ENCODE assay signal across 8 cellular contexts in the genomic region with DNA sequence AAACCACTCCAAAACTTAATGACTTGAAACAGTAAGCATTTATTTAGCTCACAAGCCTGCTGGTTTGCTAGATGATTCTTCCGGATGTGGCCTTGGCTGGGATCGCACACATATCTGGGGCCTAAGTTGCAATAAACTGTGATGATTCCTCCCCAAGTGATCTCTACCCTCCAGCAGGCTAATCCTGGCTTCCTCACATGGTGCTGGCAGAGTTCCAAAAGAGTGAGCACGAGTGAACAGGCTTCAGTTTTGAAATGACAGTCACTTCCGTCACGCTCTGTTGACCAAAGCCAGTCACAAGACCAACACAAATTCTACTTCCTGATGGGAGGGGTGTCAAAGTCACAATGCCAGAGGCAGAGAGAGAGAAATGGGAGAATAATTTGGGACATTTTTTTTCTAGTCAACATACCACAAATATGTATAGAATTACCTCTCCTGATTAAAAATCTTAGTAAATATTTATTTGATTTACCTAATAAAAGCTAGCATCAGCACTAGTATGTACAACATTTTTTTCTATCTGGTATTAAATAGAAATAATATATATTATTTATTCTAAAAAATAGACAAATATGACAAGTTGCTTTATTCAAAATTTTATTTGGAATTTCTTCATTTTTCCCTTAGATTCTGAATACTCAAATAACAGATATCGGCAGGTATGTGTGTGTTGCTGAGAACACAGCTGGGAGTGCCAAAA.
DNase-seq lines count a peak whose midpoint lies in the region; ATAC-seq and TF ChIP-seq lines count a peak whose summit lies in the region.

No MANE protein-coding gene starts in this region.

- peak; percentile 25 for DNase-seq in activated CD8-positive, alpha-beta T cell treated with anti-CD3 and anti-CD28 coated beads for 36 hours
- no peak for DNase-seq in activated CD8-positive, alpha-beta T cell treated with anti-CD3 and anti-CD28 coated beads, Interleukin-2, amount 10 ng/mL, durations not matched to agents 7 days and 5 days
- DNase-seq in HFF-Myc (ENCODE audit: extremely low read depth, low read depth) (peak; percentile 24), LNCaP clone FGC (ENCODE audit: low read depth) (peak; percentile 64), dermis microvascular lymphatic vessel endothelial cell (ENCODE audit: low read depth in 2 of 2) (peak; percentile 96 to 99), mesenchymal stem cell (peak; percentile 92)
- DNase-seq in activated naive CD4-positive, alpha-beta T cell treated with anti-CD3 and anti-CD28 coated beads, Interleukin-2, amount 10 ng/mL, durations not matched to agents 7 days and 5 days, result no peak

- no peak overlapping the region for H2AFZ ChIP-seq in mesenchymal stem cell (ENCODE audit: low read depth, low read length)

- H2BK5ac ChIP-seq in mesenchymal stem cell (ENCODE audit: low read depth, low read length, poor library complexity, severe bottlenecking), result no peak overlapping the region

- H3K4me3 Mint-ChIP-seq in activated CD8-positive, alpha-beta T cell treated with anti-CD3 and anti-CD28 coated beads for 36 hours, result no peak overlapping the region
- H3K4me3 Mint-ChIP-seq in activated CD8-positive, alpha-beta T cell treated with anti-CD3 and anti-CD28 coated beads, Interleukin-2, amount 10 ng/mL, durations not matched to agents 7 days and 5 days, result no peak overlapping the region
- no peak overlapping the region for H3K4me3 Mint-ChIP-seq in activated naive CD4-positive, alpha-beta T cell treated with anti-CD3 and anti-CD28 coated beads, Interleukin-2, amount 10 ng/mL, durations not matched to agents 7 days and 5 days

- H3K27ac Mint-ChIP-seq in activated CD8-positive, alpha-beta T cell treated with anti-CD3 and anti-CD28 coated beads for 36 hours, result no peak overlapping the region
- H3K27ac Mint-ChIP-seq in activated CD8-positive, alpha-beta T cell treated with anti-CD3 and anti-CD28 coated beads, Interleukin-2, amount 10 ng/mL, durations not matched to agents 7 days and 5 days, result no peak overlapping the region
- no peak overlapping the region for H3K27ac Mint-ChIP-seq in activated naive CD4-positive, alpha-beta T cell treated with anti-CD3 and anti-CD28 coated beads, Interleukin-2, amount 10 ng/mL, durations not matched to agents 7 days and 5 days

- H4K8ac ChIP-seq in mesenchymal stem cell (ENCODE audit: low read length), result no peak overlapping the region

- H4K91ac ChIP-seq in mesenchymal stem cell (ENCODE audit: low read length), result no peak overlapping the region

- no peaks in the 10 kb centered on the region for H3K9me3 Mint-ChIP-seq in activated CD8-positive, alpha-beta T cell treated with anti-CD3 and anti-CD28 coated beads for 36 hours
- H3K9me3 Mint-ChIP-seq in activated CD8-positive, alpha-beta T cell treated with anti-CD3 and anti-CD28 coated beads, Interleukin-2, amount 10 ng/mL, durations not matched to agents 7 days and 5 days (ENCODE audit: insufficient read depth), result no peaks in the 10 kb centered on the region
- no peaks in the 10 kb centered on the region for H3K9me3 Mint-ChIP-seq in activated naive CD4-positive, alpha-beta T cell treated with anti-CD3 and anti-CD28 coated beads, Interleukin-2, amount 10 ng/mL, durations not matched to agents 7 days and 5 days

- no peak overlapping the region for H3K9ac ChIP-seq in mesenchymal stem cell (ENCODE audit: low read length)

- H3K36me3 ChIP-seq in mesenchymal stem cell (ENCODE audit: control insufficient read depth in 1 of 2, insufficient read depth in 2 of 2, low read depth in 1 of 2, low read length in 2 of 2), result peaks cover 6 to 97% of the 10 kb centered on the region in 2 experiments

- peak overlapping the region; percentile 70 for H3K27ac ChIP-seq in mesenchymal stem cell (ENCODE audit: low read length, poor library complexity, severe bottlenecking)

- peaks cover 1% of the 10 kb centered on the region for H3K27me3 Mint-ChIP-seq in activated CD8-positive, alpha-beta T cell treated with anti-CD3 and anti-CD28 coated beads for 36 hours
- H3K27me3 Mint-ChIP-seq in activated CD8-positive, alpha-beta T cell treated with anti-CD3 and anti-CD28 coated beads, Interleukin-2, amount 10 ng/mL, durations not matched to agents 7 days and 5 days (ENCODE audit: low read depth), result peaks cover 2% of the 10 kb centered on the region
- H3K27me3 Mint-ChIP-seq in activated naive CD4-positive, alpha-beta T cell treated with anti-CD3 and anti-CD28 coated beads, Interleukin-2, amount 10 ng/mL, durations not matched to agents 7 days and 5 days, result no peaks in the 10 kb centered on the region

- H2BK120ac ChIP-seq in mesenchymal stem cell (ENCODE audit: low read depth, low read length), result no peak overlapping the region

- peak overlapping the region in 1 of 2 experiments; percentile 77 for H3K18ac ChIP-seq in mesenchymal stem cell (ENCODE audit: low read depth in 1 of 2, low read length in 2 of 2)

- no peak overlapping the region for H2AK5ac ChIP-seq in mesenchymal stem cell (ENCODE audit: low read length, severe bottlenecking)

- peaks cover 3% of the 10 kb centered on the region for H3K4me1 ChIP-seq in mesenchymal stem cell (ENCODE audit: control insufficient read depth, insufficient read depth, low read depth, low read length)

- H3K4me1 Mint-ChIP-seq in activated CD8-positive, alpha-beta T cell treated with anti-CD3 and anti-CD28 coated beads for 36 hours (ENCODE audit: low read depth), result no peaks in the 10 kb centered on the region
- no peaks in the 10 kb centered on the region for H3K4me1 Mint-ChIP-seq in activated CD8-positive, alpha-beta T cell treated with anti-CD3 and anti-CD28 coated beads, Interleukin-2, amount 10 ng/mL, durations not matched to agents 7 days and 5 days (ENCODE audit: low read depth)
- no peaks in the 10 kb centered on the region for H3K4me1 Mint-ChIP-seq in activated naive CD4-positive, alpha-beta T cell treated with anti-CD3 and anti-CD28 coated beads, Interleukin-2, amount 10 ng/mL, durations not matched to agents 7 days and 5 days

- no peaks in the 10 kb centered on the region for H3K36me3 Mint-ChIP-seq in activated CD8-positive, alpha-beta T cell treated with anti-CD3 and anti-CD28 coated beads for 36 hours (ENCODE audit: low read depth)
- H3K36me3 Mint-ChIP-seq in activated CD8-positive, alpha-beta T cell treated with anti-CD3 and anti-CD28 coated beads, Interleukin-2, amount 10 ng/mL, durations not matched to agents 7 days and 5 days (ENCODE audit: low read depth), result no peaks in the 10 kb centered on the region
- H3K36me3 Mint-ChIP-seq in activated naive CD4-positive, alpha-beta T cell treated with anti-CD3 and anti-CD28 coated beads, Interleukin-2, amount 10 ng/mL, durations not matched to agents 7 days and 5 days, result no peaks in the 10 kb centered on the region

- no peak for TF ChIP-seq CTCF in activated CD8-positive, alpha-beta T cell treated with anti-CD3 and anti-CD28 coated beads for 36 hours (IDR thresholded peaks at IDR 0.05)
- TF ChIP-seq CTCF in HFF-Myc (IDR thresholded peaks at IDR 0.05; ENCODE audit: low read depth, low read length, missing control alignments) (no peak), LNCaP clone FGC (IDR thresholded peaks at IDR 0.05; ENCODE audit: control insufficient read depth, extremely low read depth, insufficient read depth) (no peak)

- H3K14ac ChIP-seq in mesenchymal stem cell (ENCODE audit: low read length in 2 of 2), result no peak overlapping the region

- H2BK12ac ChIP-seq in mesenchymal stem cell (ENCODE audit: low read length in 2 of 2), result no peak overlapping the region

- H3K27me3 ChIP-seq in mesenchymal stem cell (ENCODE audit: control insufficient read depth in 1 of 2, insufficient read depth in 1 of 2, low read length in 2 of 2), result no peaks in the 10 kb centered on the region

- intact Hi-C loops in activated CD8-positive, alpha-beta T cell treated with anti-CD3 and anti-CD28 coated beads for 36 hours (cut with micrococcal nuclease), result no loop called here

- WGBS in mesenchymal stem cell, result 23% methylated on average over 5 of the region's 6 CpGs

- no peak for ATAC-seq in activated CD8-positive, alpha-beta T cell treated with anti-CD3 and anti-CD28 coated beads for 36 hours
- ATAC-seq in activated CD8-positive, alpha-beta T cell treated with anti-CD3 and anti-CD28 coated beads, Interleukin-2, amount 10 ng/mL, durations not matched to agents 7 days and 5 days, result no peak

- CTCF ChIA-PET in activated CD8-positive, alpha-beta T cell treated with anti-CD3 and anti-CD28 coated beads for 36 hours (lab: Charles Lee), result no interaction called here
- CTCF ChIA-PET in activated CD8-positive, alpha-beta T cell treated with anti-CD3 and anti-CD28 coated beads, Interleukin-2, amount 10 ng/mL, durations not matched to agents 7 days and 5 days (lab: Charles Lee), result no interaction called here
- CTCF ChIA-PET in activated naive CD4-positive, alpha-beta T cell treated with anti-CD3 and anti-CD28 coated beads, Interleukin-2, amount 10 ng/mL, durations not matched to agents 7 days and 5 days (lab: Charles Lee), result interaction anchor here (0.7 kb wide), 1 partner anchor 269 kb away, joined by 3 read pairs; no protein-coding TSS in a partner anchor

- no peaks in the 10 kb centered on the region for H3K79me1 ChIP-seq in mesenchymal stem cell (replicated peaks; ENCODE audit: low read length, poor library complexity, severe bottlenecking)

- H3K4me3 ChIP-seq in HFF-Myc (replicated peaks; ENCODE audit: low read depth, low read length), result no peak overlapping the region
- no peak overlapping the region for H3K4me3 ChIP-seq in LNCaP clone FGC (ENCODE audit: low read depth, low read length)
- no peak overlapping the region for H3K4me3 ChIP-seq in mesenchymal stem cell (ENCODE audit: insufficient read depth in 1 of 2, low read depth in 1 of 2, low read length in 2 of 2)

- no peak overlapping the region for H3K23ac ChIP-seq in mesenchymal stem cell (ENCODE audit: low read length in 2 of 2)

- H3K4ac ChIP-seq in mesenchymal stem cell (ENCODE audit: low read depth in 1 of 2, low read length in 2 of 2), result no peak overlapping the region

- H3K4me2 ChIP-seq in mesenchymal stem cell (ENCODE audit: low read length, poor library complexity, severe bottlenecking), result no peak overlapping the region

- no peak overlapping the region for H2BK15ac ChIP-seq in mesenchymal stem cell (ENCODE audit: low read depth, poor library complexity, severe bottlenecking)

- H3K9me3 ChIP-seq in mesenchymal stem cell (ENCODE audit: control insufficient read depth, low read length), result no peaks in the 10 kb centered on the region

- POLR2A ChIA-PET in activated CD8-positive, alpha-beta T cell treated with anti-CD3 and anti-CD28 coated beads for 36 hours (lab: Charles Lee), result no interaction called here
- POLR2A ChIA-PET in activated CD8-positive, alpha-beta T cell treated with anti-CD3 and anti-CD28 coated beads, Interleukin-2, amount 10 ng/mL, durations not matched to agents 7 days and 5 days (lab: Charles Lee), result no interaction called here

TF ChIP-seq in PFSK-1, 5 proteins besides CTCF, POLR2A, EP300 and RAD21:
- 0 out of 2 replicates have a peak, but pooled peaks have one; percentile 40 for TF ChIP-seq SIN3A (IDR thresholded peaks at IDR 0.05; ENCODE audit: borderline replicate concordance, insufficient read depth, low read length)
- TF ChIP-seq TAF1 (IDR thresholded peaks at IDR 0.05; ENCODE audit: borderline replicate concordance, insufficient read depth, low read length), result no peak
- TF ChIP-seq FOXP2 (optimal IDR thresholded peaks at IDR 0.05; ENCODE audit: borderline replicate concordance, extremely low read depth, extremely low read length, insufficient read depth), result peak; percentile 61
TF ChIP-seq in PFSK-1: peak in this region for 2.

Comparison
In these comparisons a context has a peak if more than half of its experiments do, and no peak if none do; other contexts are left out.
1. DNase-seq: peak in activated CD8-positive, alpha-beta T cell treated with anti-CD3 and anti-CD28 coated beads for 36 hours (single experiment), HFF-Myc (single experiment), LNCaP clone FGC (single experiment), dermis microvascular lymphatic vessel endothelial cell (2 of 2) and mesenchymal stem cell (single experiment); none in activated CD8-positive, alpha-beta T cell treated with anti-CD3 and anti-CD28 coated beads, Interleukin-2, amount 10 ng/mL, durations not matched to agents 7 days and 5 days (single experiment) and activated naive CD4-positive, alpha-beta T cell treated with anti-CD3 and anti-CD28 coated beads, Interleukin-2, amount 10 ng/mL, durations not matched to agents 7 days and 5 days (single experiment).